ENCODE assay signal across 27 cellular contexts in genomic region chr2:22850310-22850709, GRCh38.
"Had no signal": no experiment of that assay in that cellular context is flagged by ENCODE, and none has a peak within 500 bp of the region (broad histone marks: within the 10 kb centered on the region; RNA-seq: fewer than 3 reads in every experiment).

No MANE protein-coding gene starts in this region.

- H3K36me3 ChIP-seq: stomach, suprapubic skin, thoracic aorta, thyroid gland, tibial artery, tibial nerve, transverse colon, upper lobe of left lung, upper lobe of right lung, uterus, vagina had no signal

- H3K4me1 ChIP-seq: stomach, suprapubic skin, thyroid gland, tibial artery, transverse colon, upper lobe of left lung, upper lobe of right lung, uterus, vagina had no signal

- H3K27me3 ChIP-seq: stomach, suprapubic skin, testis, thyroid gland, tibial artery, tibial nerve, transverse colon, upper lobe of left lung, upper lobe of right lung, uterus, vagina had no signal

- ATAC-seq: stimulated activated effector memory CD8-positive, alpha-beta T cell treated with anti-CD3 and anti-CD28 coated beads, Interleukin-12 subunit alpha, Interleukin-12 subunit beta, amount 100 ng/mL, for 72 hours; stimulated activated memory B cell treated with anti-CD40 and anti-IgM and Interleukin-4, amounts not matched to agents 10 μg/mL and 1 μg/mL and 100 μg/mL, for 72 hours; stimulated activated naive B cell treated with anti-CD40 and anti-IgM and Interleukin-4, amounts not matched to agents 10 μg/mL and 1 μg/mL and 100 μg/mL, for 72 hours; stimulated activated naive CD8-positive, alpha-beta T cell treated with anti-CD3 and anti-CD28 coated beads, Interleukin-15, amount 100 ng/mL, for 72 hours; stimulated activated naive CD8-positive, alpha-beta T cell treated with anti-CD3 and anti-CD28 coated beads, Interleukin-15, Interleukin-2, amounts not matched to agents 100 U/mL and 50 U/mL, for 24 hours; upper lobe of right lung had no signal

- DNase-seq: stimulated activated CD4-positive, alpha-beta T cell treated with anti-CD3 and anti-CD28 coated beads, Interleukin-2, amount 100 ng/mL, for 48 hours; stimulated activated CD4-positive, alpha-beta T cell treated with anti-CD3 and anti-CD28 coated beads, Interleukin-4, amount 100 ng/mL, for 1 hour; stimulated activated CD4-positive, alpha-beta T cell treated with anti-CD3 and anti-CD28 coated beads, Interleukin-4, amount 100 ng/mL, for 24 hours; stimulated activated CD4-positive, alpha-beta T cell treated with anti-CD3 and anti-CD28 coated beads, Interleukin-4, amount 100 ng/mL, for 4 hours; stimulated activated CD8-positive, alpha-beta memory T cell treated with anti-CD3 and anti-CD28 coated beads, Interleukin-4, amount 100 ng/mL, for 48 hours; stimulated activated naive B cell treated with anti-CD40 and anti-IgM and Interleukin-4, amounts not matched to agents 10 μg/mL and 1 μg/mL and 100 μg/mL, for 72 hours; stimulated activated naive CD4-positive, alpha-beta T cell; stimulated activated naive CD4-positive, alpha-beta T cell treated with Interleukin-2 at 50 U/mL for 16 hours; stimulated activated naive CD8-positive, alpha-beta T cell treated with anti-CD3 and anti-CD28 coated beads, Interleukin-15, amount 100 ng/mL, for 72 hours; stimulated activated naive CD8-positive, alpha-beta T cell treated with anti-CD3 and anti-CD28 coated beads, Interleukin-15, Interleukin-2, amounts not matched to agents 100 U/mL and 50 U/mL, for 24 hours; stomach; substantia nigra; testis; thyroid gland; tibial artery; transverse colon; trophoblast cell; upper lobe of left lung; upper lobe of right lung; uterus had no signal

- H3K27ac ChIP-seq: stomach, suprapubic skin, testis, thoracic aorta, thyroid gland, tibial artery, tibial nerve, transverse colon, upper lobe of left lung, upper lobe of right lung, uterus, vagina had no signal

- H3K9me3 ChIP-seq: stomach, suprapubic skin, testis, thoracic aorta, thyroid gland, tibial artery, tibial nerve, transverse colon, upper lobe of left lung, upper lobe of right lung, uterus, vagina had no signal

- FAIRE-seq: urothelium cell line had no signal

- H3K4me3 ChIP-seq: stomach, suprapubic skin, testis, thoracic aorta, thyroid gland, tibial artery, tibial nerve, transverse colon, upper lobe of left lung, upper lobe of right lung, uterus, vagina had no signal
